1 cellular context compared by ENCODE assay signal in genomic region chr5:154356256-154356655, GRCh38.
TF ChIP-seq lines count a peak whose summit lies in the region.

No MANE protein-coding gene starts in this region.

TF ChIP-seq in WTC11, 78 proteins besides CTCF, POLR2A, EP300 and RAD21 (continued from another document):
- no peak for TF ChIP-seq FOXP4 (CRISPR knock-in tag; IDR thresholded peaks at IDR 0.05)
